In genomic region chr2:203685789-203686433, GRCh38 we compare ENCODE assay signal across 18 cellular contexts. TPM values are rescaled to one million over a fixed set of nuclear protein-coding genes. Genes with fewer than 3 reads are reported as not detected.
DNase-seq lines count a peak whose midpoint lies in the region; ATAC-seq and TF ChIP-seq lines count a peak whose summit lies in the region.
"Had no signal": no experiment of that assay in that cellular context is flagged by ENCODE, and none has a peak within 500 bp of the region (broad histone marks: within the 10 kb centered on the region; RNA-seq: fewer than 3 reads in every experiment).

No MANE protein-coding gene starts in this region.

- BruUV-seq in PC-3 (replicated peaks; lab: Mats Ljungman, UMichigan) = no TSS peak

- peak overlapping the region; percentile 27; the same call in 1 of the 2 replicates for H3K4me2 ChIP-seq in BLaER1
- 0 out of 2 replicates have a peak overlapping the region, but pooled peaks have one; percentile 7 for H3K4me2 ChIP-seq in PC-3 (ENCODE audit: low read length)
- H3K4me2 ChIP-seq: hepatocyte had no signal

- no peaks in the 10 kb centered on the region for H3K9me3 ChIP-seq in BLaER1
- no peaks in the 10 kb centered on the region for H3K9me3 ChIP-seq in PC-3 (ENCODE audit: low read length)
- no peaks in the 10 kb centered on the region for H3K9me3 ChIP-seq in esophagus muscularis mucosa
- no peaks in the 10 kb centered on the region for H3K9me3 ChIP-seq in gastrocnemius medialis
- no peaks in the 10 kb centered on the region for H3K9me3 ChIP-seq in HAP-1

- TF ChIP-seq EP300 in esophagus muscularis mucosa (IDR thresholded peaks at IDR 0.05) = no peak

- in situ Hi-C loops in gastrocnemius medialis (cut with MboI; ENCODE audit: low sequenced_read_pairs in 4 of 4) (no loop called here), HAP-1 (cut with MboI; ENCODE audit: low sequenced_read_pairs) (no loop called here)

- H3K4me3 ChIP-seq in BLaER1 = no peak overlapping the region
- no peak overlapping the region for H3K4me3 ChIP-seq in PC-3 (ENCODE audit: low read length)
- H3K4me3 ChIP-seq in esophagus muscularis mucosa = no peak overlapping the region
- no peak overlapping the region for H3K4me3 ChIP-seq in gastrocnemius medialis
- H3K4me3 ChIP-seq in HAP-1 = no peak overlapping the region
- H3K4me3 ChIP-seq: hepatocyte had no signal

- TF ChIP-seq POLR2A in esophagus muscularis mucosa (IDR thresholded peaks at IDR 0.05; ENCODE audit: low read depth) (no peak), gastrocnemius medialis (IDR thresholded peaks at IDR 0.05) (no peak)

- intact Hi-C loops in PC-3 (cut with micrococcal nuclease) (no loop called here), esophagus muscularis mucosa (cut with DNase I) (no loop called here), gastrocnemius medialis (cut with DNase I; ENCODE audit: low total_unique reads) (no loop called here)

- no peaks in the 10 kb centered on the region for H3K9me2 ChIP-seq in PC-3 (replicated peaks; ENCODE audit: low read length)

- no peaks in the 10 kb centered on the region for H3K27me3 ChIP-seq in BLaER1
- no peaks in the 10 kb centered on the region for H3K27me3 ChIP-seq in PC-3 (ENCODE audit: low read length)
- H3K27me3 ChIP-seq in esophagus muscularis mucosa = no peaks in the 10 kb centered on the region
- H3K27me3 ChIP-seq in gastrocnemius medialis = no peaks in the 10 kb centered on the region
- no peaks in the 10 kb centered on the region for H3K27me3 ChIP-seq in HAP-1 (ENCODE audit: low read depth)
- H3K27me3 ChIP-seq: hepatocyte had no signal

- no peak for TF ChIP-seq CTCF in PC-3 (conservative IDR thresholded peaks at IDR 0.05; ENCODE audit: low read depth, low read length)
- no peak for TF ChIP-seq CTCF in esophagus muscularis mucosa (IDR thresholded peaks at IDR 0.05)
- TF ChIP-seq CTCF in gastrocnemius medialis (IDR thresholded peaks at IDR 0.05 in 4 of 5, conservative IDR thresholded peaks at IDR 0.05 in 1 of 5) = no peak

- peaks cover 77% of the 10 kb centered on the region for H3K4me1 ChIP-seq in BLaER1
- H3K4me1 ChIP-seq in PC-3 (ENCODE audit: insufficient read depth, low read length) = peaks cover 37% of the 10 kb centered on the region
- H3K4me1 ChIP-seq in esophagus muscularis mucosa = peaks cover 63 to 79% (median 73%) of the 10 kb centered on the region in 4 donors
- H3K4me1 ChIP-seq in gastrocnemius medialis = peaks cover 63 to 88% of the 10 kb centered on the region in 2 donors
- no peaks in the 10 kb centered on the region for H3K4me1 ChIP-seq in HAP-1

- no peak overlapping the region for H2AFZ ChIP-seq in PC-3 (ENCODE audit: low read length)
- H2AFZ ChIP-seq: hepatocyte had no signal

- CTCF ChIA-PET in PC-3 (lab: Charles Lee) = no interaction called here

- no peak overlapping the region for H3K27ac ChIP-seq in BLaER1
- peak overlapping the region; percentile 59 for H3K27ac ChIP-seq in PC-3 (ENCODE audit: low read length)
- peak overlapping the region; percentile 60 to 72 (median 65) for H3K27ac ChIP-seq in esophagus muscularis mucosa (replicated peaks in 1 of 4)
- peak overlapping the region; percentile 71 to 79 (median 76) for H3K27ac ChIP-seq in gastrocnemius medialis
- H3K27ac ChIP-seq: hepatocyte, WERI-Rb-1 had no signal

- H3F3A ChIP-seq in PC-3 (ENCODE audit: low read length, unreplicated experiment) = no peaks in the 10 kb centered on the region

- H4K20me1 ChIP-seq in BLaER1 = no peaks in the 10 kb centered on the region; the same call in 1 of the 2 replicates
- no peaks in the 10 kb centered on the region for H4K20me1 ChIP-seq in PC-3 (ENCODE audit: low read length)

- H3K9ac ChIP-seq in BLaER1 (no peak overlapping the region), PC-3 (ENCODE audit: low read length) (no peak overlapping the region; the same call in 1 of the 2 replicates)

- WGBS in esophagus muscularis mucosa = 94% methylated on average over 4 of the region's 4 CpGs

- ATAC-seq in PC-3 = no peak
- no peak for ATAC-seq in gastrocnemius medialis
- ATAC-seq: activated CD8-positive, alpha-beta memory T cell treated with anti-CD3 and anti-CD28 coated beads, Interleukin-2, amount 10 ng/mL, durations not matched to agents 7 days and 5 days; HCT116 had no signal

- no peaks in the 10 kb centered on the region for H3K79me2 ChIP-seq in PC-3 (ENCODE audit: low read length)
- H3K79me2 ChIP-seq: hepatocyte had no signal

- DNase-seq in PC-3 = no peak
- peak; percentile 57 for DNase-seq in esophagus muscularis mucosa (ENCODE audit: extremely low spot score)
- no peak for DNase-seq in gastrocnemius medialis
- no peak for DNase-seq in effector CD8-positive, alpha-beta T cell (lab: John Stamatoyannopoulos, UW)
- DNase-seq in HAP-1 (ENCODE audit: low spot score in 2 of 2) = no peak
- DNase-seq in middle frontal gyrus (ENCODE audit: extremely low spot score, low spot score) = no peak
- DNase-seq in SW 1271 (lab: John Stamatoyannopoulos, UW) = no peak
- DNase-seq: activated CD8-positive, alpha-beta memory T cell treated with anti-CD3 and anti-CD28 coated beads, Interleukin-2, amount 10 ng/mL, durations not matched to agents 7 days and 5 days; activated naive CD4-positive, alpha-beta T cell; AML-193; caudate nucleus; Kasumi-1; NCI-H187 treated with DMSO at 0.1 percent for 48 hours; WERI-Rb-1 had no signal

- H3K36me3 ChIP-seq in BLaER1 (no peaks in the 10 kb centered on the region), PC-3 (ENCODE audit: low read depth, low read length) (no peaks in the 10 kb centered on the region), esophagus muscularis mucosa (no peaks in the 10 kb centered on the region), gastrocnemius medialis (no peaks in the 10 kb centered on the region), HAP-1 (replicated peaks) (no peaks in the 10 kb centered on the region)
- H3K36me3 ChIP-seq: WERI-Rb-1 had no signal

- POLR2A ChIA-PET in PC-3 (lab: Charles Lee; ENCODE audit: unreplicated experiment) = no interaction called here

RNA-seq across cellular contexts. Expression of gene CD28, which starts 20.5 kb away (rescaled TPM):
- not detected in 2 replicates for total RNA-seq in PC-3 (2014; rRNA removed)
- 1 to 10 TPM in 1 of 4 donors, under 1 TPM in 3; under 0.01 to 2.2 (median 0.28) TPM for total RNA-seq in esophagus muscularis mucosa
- under 1 TPM in 3 of 4 donors, not detected in 1; 0.07 to 0.31 (median 0.09) TPM for total RNA-seq in gastrocnemius medialis
- total RNA-seq: hepatocyte, neural crest cell had no signal
